Comparison of ENCODE assay signal across 1 cellular context in genomic region chr10:23314835-23315239, GRCh38.
TF ChIP-seq lines count a peak whose summit lies in the region.

No MANE protein-coding gene starts in this region.

TF ChIP-seq in K562, 482 proteins besides CTCF, POLR2A, EP300 and RAD21 (continued from another document):
- no peak for TF ChIP-seq DLX4 (CRISPR knock-in tag; IDR thresholded peaks at IDR 0.05)
- no peak for TF ChIP-seq PYGO2 (tag; IDR thresholded peaks at IDR 0.05)
- no peak for TF ChIP-seq RHOXF2B (CRISPR knock-in tag; conservative IDR thresholded peaks at IDR 0.05)
- TF ChIP-seq HIVEP1 (CRISPR knock-in tag; IDR thresholded peaks at IDR 0.05): no peak
- no peak for TF ChIP-seq USF1 (CRISPR knock-in tag; IDR thresholded peaks at IDR 0.05)
- TF ChIP-seq DMBX1 (CRISPR knock-in tag; IDR thresholded peaks at IDR 0.05; ENCODE audit: borderline replicate concordance): no peak
- no peak for TF ChIP-seq JUN (IDR thresholded peaks at IDR 0.05; ENCODE audit: borderline replicate concordance, low read depth, low read length)
- no peak for TF ChIP-seq JUN (CRISPR knock-in tag; IDR thresholded peaks at IDR 0.05; ENCODE audit: borderline replicate concordance)
- TF ChIP-seq SMC3 (conservative IDR thresholded peaks at IDR 0.05; ENCODE audit: insufficient read depth, low read depth, low read length): peak; percentile 48; the same call in 1 of the 2 replicates
- TF ChIP-seq ARID1B (IDR thresholded peaks at IDR 0.05): no peak
- TF ChIP-seq, protein P1, sequence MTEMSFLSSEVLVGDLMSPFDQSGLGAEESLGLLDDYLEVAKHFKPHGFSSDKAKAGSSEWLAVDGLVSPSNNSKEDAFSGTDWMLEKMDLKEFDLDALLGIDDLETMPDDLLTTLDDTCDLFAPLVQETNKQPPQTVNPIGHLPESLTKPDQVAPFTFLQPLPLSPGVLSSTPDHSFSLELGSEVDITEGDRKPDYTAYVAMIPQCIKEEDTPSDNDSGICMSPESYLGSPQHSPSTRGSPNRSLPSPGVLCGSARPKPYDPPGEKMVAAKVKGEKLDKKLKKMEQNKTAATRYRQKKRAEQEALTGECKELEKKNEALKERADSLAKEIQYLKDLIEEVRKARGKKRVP (CRISPR knock-in tag; IDR thresholded peaks at IDR 0.05): no peak
- peak; percentile 59 for TF ChIP-seq DEAF1 (CRISPR knock-in tag; IDR thresholded peaks at IDR 0.05)
- peak; percentile 80 for TF ChIP-seq ZNF384 (IDR thresholded peaks at IDR 0.05; ENCODE audit: low read depth, low read length)
- TF ChIP-seq, protein P2, sequence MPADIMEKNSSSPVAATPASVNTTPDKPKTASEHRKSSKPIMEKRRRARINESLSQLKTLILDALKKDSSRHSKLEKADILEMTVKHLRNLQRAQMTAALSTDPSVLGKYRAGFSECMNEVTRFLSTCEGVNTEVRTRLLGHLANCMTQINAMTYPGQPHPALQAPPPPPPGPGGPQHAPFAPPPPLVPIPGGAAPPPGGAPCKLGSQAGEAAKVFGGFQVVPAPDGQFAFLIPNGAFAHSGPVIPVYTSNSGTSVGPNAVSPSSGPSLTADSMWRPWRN (IDR thresholded peaks at IDR 0.05; ENCODE audit: low read depth): no peak
- TF ChIP-seq, protein P3, sequence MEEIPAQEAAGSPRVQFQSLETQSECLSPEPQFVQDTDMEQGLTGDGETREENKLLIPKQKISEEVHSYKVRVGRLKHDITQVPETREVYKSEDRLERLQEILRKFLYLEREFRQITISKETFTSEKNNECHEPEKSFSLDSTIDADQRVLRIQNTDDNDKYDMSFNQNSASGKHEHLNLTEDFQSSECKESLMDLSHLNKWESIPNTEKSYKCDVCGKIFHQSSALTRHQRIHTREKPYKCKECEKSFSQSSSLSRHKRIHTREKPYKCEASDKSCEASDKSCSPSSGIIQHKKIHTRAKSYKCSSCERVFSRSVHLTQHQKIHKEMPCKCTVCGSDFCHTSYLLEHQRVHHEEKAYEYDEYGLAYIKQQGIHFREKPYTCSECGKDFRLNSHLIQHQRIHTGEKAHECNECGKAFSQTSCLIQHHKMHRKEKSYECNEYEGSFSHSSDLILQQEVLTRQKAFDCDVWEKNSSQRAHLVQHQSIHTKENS (CRISPR knock-in tag; IDR thresholded peaks at IDR 0.05): no peak
